In genomic region chr11:116173506-116173905, GRCh38 we compare ENCODE assay signal across 22 cellular contexts.
DNase-seq lines count a peak whose midpoint lies in the region; ATAC-seq and TF ChIP-seq lines count a peak whose summit lies in the region.
"Had no signal": no experiment of that assay in that cellular context is flagged by ENCODE, and none has a peak within 500 bp of the region (broad histone marks: within the 10 kb centered on the region; RNA-seq: fewer than 3 reads in every experiment).

No MANE protein-coding gene starts in this region.

- H3K4me3 ChIP-seq in colonic mucosa (no peak overlapping the region), left lung (no peak overlapping the region)
- H3K4me3 ChIP-seq: GM23248 had no signal

- H3K4me3 Mint-ChIP-seq in stimulated activated naive B cell treated with anti-CD40 and anti-IgM and Interleukin-4, amounts not matched to agents 10 μg/mL and 1 μg/mL and 100 μg/mL, for 72 hours, result no peak overlapping the region
- H3K4me3 Mint-ChIP-seq: B cell; CD8-positive, alpha-beta T cell had no signal

- H3K27me3 ChIP-seq in colonic mucosa (no peaks in the 10 kb centered on the region), left lung (no peaks in the 10 kb centered on the region)

- H3K9me3 ChIP-seq in colonic mucosa, result no peaks in the 10 kb centered on the region
- H3K9me3 ChIP-seq in left lung, result no peaks in the 10 kb centered on the region
- H3K9me3 ChIP-seq: Caco-2 had no signal

- DNase-seq in DMS153 (lab: John Stamatoyannopoulos, UW) (peak; percentile 46), DMS153 treated with DMSO at 0.1 percent for 48 hours (lab: John Stamatoyannopoulos, UW; ENCODE audit: unreplicated experiment) (no peak), colonic mucosa (peak; percentile 1), left lung (no peak), SKM-1 treated with dmso at 0.1 percent for 144 hours (lab: John Stamatoyannopoulos, UW; ENCODE audit: unreplicated experiment) (no peak), NCI-H2107 (lab: John Stamatoyannopoulos, UW) (no peak)
- DNase-seq in stimulated activated naive B cell treated with anti-CD40 and anti-IgM and Interleukin-4, amounts not matched to agents 10 μg/mL and 1 μg/mL and 100 μg/mL, for 72 hours, result no peak
- DNase-seq: Caco-2, GM23248, H7, NCI-H1048, NCI-H1417, NCI-H1694 treated with DMSO at 0.1 percent for 48 hours, NCI-H446, NCI-H774, SHP77 had no signal

- no peaks in the 10 kb centered on the region for H3K36me3 Mint-ChIP-seq in stimulated activated naive B cell treated with anti-CD40 and anti-IgM and Interleukin-4, amounts not matched to agents 10 μg/mL and 1 μg/mL and 100 μg/mL, for 72 hours
- H3K36me3 Mint-ChIP-seq: CD8-positive, alpha-beta T cell had no signal

- H3K4me1 Mint-ChIP-seq in stimulated activated naive B cell treated with anti-CD40 and anti-IgM and Interleukin-4, amounts not matched to agents 10 μg/mL and 1 μg/mL and 100 μg/mL, for 72 hours, result no peaks in the 10 kb centered on the region
- H3K4me1 Mint-ChIP-seq: B cell had no signal

- H3K4me1 ChIP-seq in colonic mucosa, result no peaks in the 10 kb centered on the region
- H3K4me1 ChIP-seq in left lung, result no peaks in the 10 kb centered on the region

- H3K9ac ChIP-seq in colonic mucosa (ENCODE audit: low read depth in 2 of 2, low read length in 2 of 2), result no peak overlapping the region
- H3K9ac ChIP-seq: GM23248 had no signal

- ATAC-seq in left lung (peak; percentile 53), GM21423 (IDR thresholded peaks at IDR 0.05; ENCODE audit: unreplicated experiment) (no peak)
- ATAC-seq in stimulated activated naive B cell treated with anti-CD40 and anti-IgM and Interleukin-4, amounts not matched to agents 10 μg/mL and 1 μg/mL and 100 μg/mL, for 72 hours (replicated peaks), result no peak
- ATAC-seq: CD8-positive, alpha-beta T cell had no signal

- H3K27me3 Mint-ChIP-seq in stimulated activated naive B cell treated with anti-CD40 and anti-IgM and Interleukin-4, amounts not matched to agents 10 μg/mL and 1 μg/mL and 100 μg/mL, for 72 hours, result peaks cover 17 to 25% of the 10 kb centered on the region in 2 donors

- TF ChIP-seq CTCF in colonic mucosa (IDR thresholded peaks at IDR 0.05) (no peak), left lung (IDR thresholded peaks at IDR 0.05) (no peak)

- peak overlapping the region; percentile 4 for H3K27ac Mint-ChIP-seq in stimulated activated naive B cell treated with anti-CD40 and anti-IgM and Interleukin-4, amounts not matched to agents 10 μg/mL and 1 μg/mL and 100 μg/mL, for 72 hours
- H3K27ac Mint-ChIP-seq: B cell; CD8-positive, alpha-beta T cell had no signal

- H3K36me3 ChIP-seq in colonic mucosa (no peaks in the 10 kb centered on the region), left lung (no peaks in the 10 kb centered on the region)

- H3K27ac ChIP-seq in colonic mucosa (no peak overlapping the region), left lung (no peak overlapping the region)
- H3K27ac ChIP-seq: 22Rv1, C4-2B, GM23248, RWPE1 had no signal

- intact Hi-C loops in colonic mucosa (cut with DNase I), result no loop called here
- intact Hi-C loops in left lung (cut with DNase I), result no loop called here

- peaks cover 0 to 3% of the 10 kb centered on the region in 2 donors for H3K9me3 Mint-ChIP-seq in stimulated activated naive B cell treated with anti-CD40 and anti-IgM and Interleukin-4, amounts not matched to agents 10 μg/mL and 1 μg/mL and 100 μg/mL, for 72 hours
- H3K9me3 Mint-ChIP-seq: CD8-positive, alpha-beta T cell had no signal

Comparison
In these comparisons a context has a peak if more than half of its experiments do, and no peak if none do; other contexts are left out.
1. DNase-seq: peak in DMS153 (single experiment) and colonic mucosa (single experiment); none in DMS153 treated with DMSO at 0.1 percent for 48 hours (single experiment), left lung (0 of 2), stimulated activated naive B cell treated with anti-CD40 and anti-IgM and Interleukin-4, amounts not matched to agents 10 μg/mL and 1 μg/mL and 100 μg/mL, for 72 hours (single experiment), SKM-1 treated with dmso at 0.1 percent for 144 hours (single experiment) and NCI-H2107 (single experiment).